6 cellular contexts compared by ENCODE assay signal in the genomic region with DNA sequence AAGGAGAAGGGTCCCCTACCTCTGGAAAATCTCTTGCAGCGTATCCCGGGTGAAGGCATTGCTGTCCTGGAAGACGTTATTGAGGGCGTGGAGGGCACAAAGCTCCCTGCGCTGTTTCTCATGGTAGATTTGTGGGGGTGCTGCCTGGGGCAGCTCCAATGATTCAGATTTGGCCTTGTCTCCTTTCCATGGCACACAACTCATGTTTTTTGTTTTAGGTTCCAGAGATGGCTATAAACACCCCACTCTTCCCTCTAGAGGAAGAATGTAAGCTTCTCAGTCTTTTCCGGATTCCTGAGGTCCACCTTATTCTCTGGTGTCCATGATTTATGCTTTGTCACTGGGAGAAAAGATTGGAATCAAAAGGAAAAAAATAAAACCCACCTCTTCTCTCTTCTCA. TPM values are rescaled to one million over a fixed set of nuclear protein-coding genes. Genes with fewer than 3 reads are reported as not detected.
DNase-seq lines count a peak whose midpoint lies in the region; ATAC-seq and TF ChIP-seq lines count a peak whose summit lies in the region.

No MANE protein-coding gene starts in this region.

- peak overlapping the region; percentile 95; the same call in 1 of the 2 replicates for H3K9ac ChIP-seq in KMS-11

- H3K4me1 ChIP-seq in KMS-11 (ENCODE audit: low read depth, poor library complexity, severe bottlenecking), result peaks cover 39% of the 10 kb centered on the region
- H3K4me1 ChIP-seq in neuron (ENCODE audit: insufficient read depth, low read length), result peaks cover 45% of the 10 kb centered on the region

- TF ChIP-seq CTCF in KMS-11 (conservative IDR thresholded peaks at IDR 0.05; ENCODE audit: low read depth, low read length), result no peak

- H3K4me2 ChIP-seq in KMS-11, result peak overlapping the region; percentile 68

- H3K27me3 ChIP-seq in KMS-11 (ENCODE audit: insufficient read depth, low read depth) (no peaks in the 10 kb centered on the region), neuron (ENCODE audit: insufficient read depth, low read length) (no peaks in the 10 kb centered on the region)

- H3K9me3 ChIP-seq in neuron (ENCODE audit: low read length), result no peaks in the 10 kb centered on the region

- H2AFZ ChIP-seq in KMS-11 (ENCODE audit: low read depth), result no peak overlapping the region
- H2AFZ ChIP-seq in neuron (ENCODE audit: low read depth, low read length), result no peak overlapping the region

- no peak for ATAC-seq in HG02840 (IDR thresholded peaks at IDR 0.05; ENCODE audit: low FRiP score, unreplicated experiment)

- H3K36me3 ChIP-seq in KMS-11 (ENCODE audit: insufficient read depth) (no peaks in the 10 kb centered on the region), neuron (ENCODE audit: insufficient read depth, low read length) (peaks cover 14% of the 10 kb centered on the region)

- DNase-seq in caudate nucleus (lab: John Stamatoyannopoulos, UW), result peak in 1 of 61 donors; percentile 1
- no peak for DNase-seq in occipital lobe (lab: John Stamatoyannopoulos, UW)
- no peak for DNase-seq in NCI-H1092 (lab: John Stamatoyannopoulos, UW)

- no peak overlapping the region for H3K4me3 ChIP-seq in KMS-11 (IDR thresholded peaks at IDR 0.05; ENCODE audit: insufficient read depth, low read depth, low read length)
- peak overlapping the region; percentile 98 for H3K4me3 ChIP-seq in neuron (ENCODE audit: low read length)

- H4K20me1 ChIP-seq in KMS-11 (ENCODE audit: insufficient read depth), result no peaks in the 10 kb centered on the region

- H3K27ac ChIP-seq in KMS-11 (peak overlapping the region; percentile 84; the same call in 1 of the 2 replicates), caudate nucleus (ENCODE audit: low read depth, low read length) (peak overlapping the region; percentile 97)

- peaks cover 36% of the 10 kb centered on the region for H3K79me2 ChIP-seq in KMS-11 (ENCODE audit: insufficient read depth, low read depth)

RNA-seq across cellular contexts. Expression of gene JOSD1, which starts 1.0 kb away (rescaled TPM):
- 66.1 TPM for total RNA-seq in occipital lobe

RNA-seq across cellular contexts. Expression of gene GTPBP1, which starts 6.0 kb away (rescaled TPM):
- total RNA-seq in occipital lobe, result 32.1 TPM

RNA-seq across cellular contexts. Expression of gene TOMM22, which starts 18.0 kb away (rescaled TPM):
- 54.7 TPM for total RNA-seq in occipital lobe

RNA-seq across cellular contexts. Expression of gene CBY1, which starts 43.3 kb away (rescaled TPM):
- 16.5 TPM for total RNA-seq in occipital lobe

RNA-seq across cellular contexts. Expression of gene FAM227A, which starts 43.6 kb away (rescaled TPM):
- total RNA-seq in occipital lobe, result 3.7 TPM
